ENCODE assay signal across 1 cellular context in genomic region chr2:96841707-96842495, GRCh38.
A peak's percentile ranks its signal among the peaks of the same experiment; 100 is the strongest.
TF ChIP-seq lines count a peak whose summit lies in the region.

No MANE protein-coding gene starts in this region.

TF ChIP-seq in H1, 55 proteins besides CTCF, POLR2A, EP300 and RAD21:
- TF ChIP-seq TAF7 (optimal IDR thresholded peaks at IDR 0.05; ENCODE audit: borderline replicate concordance, low read depth, low read length) (no peak), POLR2AphosphoS5 (IDR thresholded peaks at IDR 0.05; ENCODE audit: low read depth, low read length) (peak; percentile 33; the same call in 1 of the 2 replicates)
TF ChIP-seq in H1: peak in this region for 1.
